12 cellular contexts compared by ENCODE assay signal in the genomic region with DNA sequence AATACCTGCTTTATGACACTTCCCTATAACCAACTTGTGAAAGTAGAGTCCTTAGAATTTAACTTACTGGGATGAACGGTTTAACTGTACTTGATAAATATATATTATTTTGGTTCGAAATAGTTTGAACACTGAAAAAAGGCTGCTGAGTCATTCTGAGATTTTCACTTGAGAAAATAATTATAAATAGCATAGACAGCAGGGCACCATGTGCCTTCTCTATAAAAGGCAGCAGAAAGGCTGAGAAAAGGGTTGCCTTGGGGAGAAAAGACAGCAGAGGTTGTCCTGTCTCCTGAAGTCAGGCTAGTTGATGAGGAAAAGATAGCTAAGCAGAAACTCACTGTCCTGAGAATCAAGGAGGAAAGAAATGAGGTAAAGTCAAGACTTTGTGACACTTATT.
DNase-seq lines count a peak whose midpoint lies in the region; ATAC-seq and TF ChIP-seq lines count a peak whose summit lies in the region.
"Had no signal": no experiment of that assay in that cellular context is flagged by ENCODE, and none has a peak within 500 bp of the region (broad histone marks: within the 10 kb centered on the region; RNA-seq: fewer than 3 reads in every experiment).

No MANE protein-coding gene starts in this region.

- peak; percentile 93 for ATAC-seq in GM18517 (IDR thresholded peaks at IDR 0.05; ENCODE audit: unreplicated experiment)
- ATAC-seq in GM21786 (IDR thresholded peaks at IDR 0.05; ENCODE audit: unreplicated experiment), result peak; percentile 90
- ATAC-seq in HG03469 (IDR thresholded peaks at IDR 0.05; ENCODE audit: unreplicated experiment), result peak; percentile 89
- ATAC-seq in gastroesophageal sphincter, result peak; percentile 70

- no peaks in the 10 kb centered on the region for H3K27me3 ChIP-seq in gastroesophageal sphincter
- no peaks in the 10 kb centered on the region for H3K27me3 ChIP-seq in effector memory CD4-positive, alpha-beta T cell (replicated peaks; ENCODE audit: control insufficient read depth, insufficient read depth, low read length, poor library complexity, severe bottlenecking)
- H3K27me3 ChIP-seq: hepatocyte, testis had no signal

- TF ChIP-seq EP300 in gastroesophageal sphincter (IDR thresholded peaks at IDR 0.05), result no peak

- no peak for TF ChIP-seq CTCF in gastroesophageal sphincter (IDR thresholded peaks at IDR 0.05)

- H3K27ac ChIP-seq in gastroesophageal sphincter, result peak overlapping the region; percentile 27 to 75 (median 46)
- H3K27ac ChIP-seq in effector memory CD4-positive, alpha-beta T cell (ENCODE audit: insufficient read depth, low read length, poor library complexity, severe bottlenecking), result no peak overlapping the region
- H3K27ac ChIP-seq: hepatocyte, testis had no signal

- no peaks in the 10 kb centered on the region for H3K9me3 ChIP-seq in gastroesophageal sphincter
- H3K9me3 ChIP-seq in effector memory CD4-positive, alpha-beta T cell (ENCODE audit: control insufficient read depth, low read length), result no peaks in the 10 kb centered on the region
- H3K9me3 ChIP-seq: Caco-2, testis had no signal

- no peak for DNase-seq in stimulated activated naive CD4-positive, alpha-beta T cell treated with Interleukin-2 at 50 U/mL for 16 hours (lab: John Stamatoyannopoulos, UW)
- no peak for DNase-seq in stimulated activated naive CD4-positive, alpha-beta T cell (lab: John Stamatoyannopoulos, UW)
- DNase-seq in NCI-H774 (lab: John Stamatoyannopoulos, UW), result no peak
- no peak for DNase-seq in effector memory CD4-positive, alpha-beta T cell
- DNase-seq: Caco-2, retina, testis had no signal

- H3K36me3 ChIP-seq in gastroesophageal sphincter, result peaks cover 0 to 16% of the 10 kb centered on the region in 2 donors
- H3K36me3 ChIP-seq in effector memory CD4-positive, alpha-beta T cell (ENCODE audit: control insufficient read depth, insufficient read depth, low read length), result no peaks in the 10 kb centered on the region

- WGBS in gastroesophageal sphincter (ENCODE audit: low coverage in 1 of 2), 2 donors, result 40 to 47% methylated on average over 2 of the region's 2 CpGs

- H3K4me1 ChIP-seq in gastroesophageal sphincter, result peaks cover 0 to 23% (median 3%) of the 10 kb centered on the region in 3 donors
- no peaks in the 10 kb centered on the region for H3K4me1 ChIP-seq in effector memory CD4-positive, alpha-beta T cell (ENCODE audit: control insufficient read depth, insufficient read depth, low read length, poor library complexity, severe bottlenecking)
- H3K4me1 ChIP-seq: testis had no signal

- no peak for TF ChIP-seq POLR2A in gastroesophageal sphincter (IDR thresholded peaks at IDR 0.05)

- no peak overlapping the region for H3K4me3 ChIP-seq in gastroesophageal sphincter
- no peak overlapping the region for H3K4me3 ChIP-seq in effector memory CD4-positive, alpha-beta T cell (ENCODE audit: insufficient read depth, low read depth, low read length, poor library complexity, severe bottlenecking)
- H3K4me3 ChIP-seq: hepatocyte, testis had no signal
